Comparison of ENCODE assay signal across 1 cellular context in genomic region chr2:105634198-105634597, GRCh38.
TF ChIP-seq lines count a peak whose summit lies in the region.

No MANE protein-coding gene starts in this region.

TF ChIP-seq in GM23338, 12 proteins besides CTCF, POLR2A, EP300 and RAD21 (continued from another document):
- no peak for TF ChIP-seq ZNF462 (CRISPR knock-in tag; IDR thresholded peaks at IDR 0.05)
- TF ChIP-seq EZH2 (IDR thresholded peaks at IDR 0.05; ENCODE audit: low read depth, unreplicated experiment) = no peak
- TF ChIP-seq ZNF114 (CRISPR knock-in tag; IDR thresholded peaks at IDR 0.05) = no peak
- TF ChIP-seq POLR2AphosphoS5 (IDR thresholded peaks at IDR 0.05; ENCODE audit: low read depth) = no peak
- no peak for TF ChIP-seq NANOG (IDR thresholded peaks at IDR 0.05; ENCODE audit: borderline replicate concordance)
- TF ChIP-seq REST (IDR thresholded peaks at IDR 0.05; ENCODE audit: unreplicated experiment) = no peak
- no peak for TF ChIP-seq ETS1 (IDR thresholded peaks at IDR 0.05)
